ENCODE assay signal across 8 cellular contexts in genomic region chr19:41322451-41322850, GRCh38. TPM values are rescaled to one million over a fixed set of nuclear protein-coding genes. Genes with fewer than 3 reads are reported as not detected.
DNase-seq lines count a peak whose midpoint lies in the region; ATAC-seq, FAIRE-seq and TF ChIP-seq lines count a peak whose summit lies in the region.
"Had no signal": no experiment of that assay in that cellular context is flagged by ENCODE, and none has a peak within 500 bp of the region (broad histone marks: within the 10 kb centered on the region; RNA-seq: fewer than 3 reads in every experiment).

No MANE protein-coding gene starts in this region.

- H3K4me2 ChIP-seq in H1 (ENCODE audit: insufficient read depth in 1 of 2, low read depth in 2 of 2, low read length in 2 of 2), result no peak overlapping the region

- H3K23me2 ChIP-seq in H1 (ENCODE audit: low read depth, low read length), result peaks cover 17% of the 10 kb centered on the region

- H2BK15ac ChIP-seq in H1 (ENCODE audit: low read length), result peak overlapping the region; percentile 31; the same call in 1 of the 2 replicates

- no peak overlapping the region for H4K8ac ChIP-seq in H1 (ENCODE audit: extremely low read depth, insufficient read depth, low read length)

- TF ChIP-seq EP300 in H1 (IDR thresholded peaks at IDR 0.05; ENCODE audit: borderline replicate concordance in 1 of 2, low read depth in 2 of 2, low read length in 2 of 2), result no peak

- H2BK5ac ChIP-seq in H1 (ENCODE audit: low read depth, low read length), result no peak overlapping the region

- H3K14ac ChIP-seq in H1 (ENCODE audit: insufficient read length), result no peak overlapping the region

- ATAC-seq in GM18867 (IDR thresholded peaks at IDR 0.05; ENCODE audit: unreplicated experiment), result no peak

- no peak for TF ChIP-seq RAD21 in H1 (IDR thresholded peaks at IDR 0.05 in 1 of 2, conservative IDR thresholded peaks at IDR 0.05 in 1 of 2; ENCODE audit: low read depth in 2 of 2, low read length in 2 of 2)

- H3K56ac ChIP-seq in H1 (replicated peaks; ENCODE audit: insufficient read length, low read depth, low read length), result no peak overlapping the region

- CTCF ChIA-PET in RWPE1 (lab: Yijun Ruan, JAX) (interaction anchor here (0.8 kb wide), 1 partner anchor 19 kb away, joined by 3 read pairs; no protein-coding TSS in a partner anchor), H1 (lab: Charles Lee; ENCODE audit: partially characterized antibody) (interaction anchor here (0.6 to 2.5 kb wide), 18 partner anchors 9 to 104 kb away, joined by 3 to 15 read pairs (median 4); partner anchors contain the start of genes AXL, B9D2 and TGFB1)

- H3K36me3 ChIP-seq in H1 (ENCODE audit: control insufficient read depth in 2 of 4, insufficient read depth in 4 of 4, low read length in 3 of 4) (peaks cover 5 to 17% (median 9%) of the 10 kb centered on the region in 4 experiments; a peak in 6 of 8 replicates), skeletal muscle tissue (ENCODE audit: control insufficient read depth in 3 of 3, insufficient read depth in 3 of 3, low read length in 3 of 3) (peaks cover 34 to 48% (median 35%) of the 10 kb centered on the region in 3 donors), BE2C (peaks cover 19% of the 10 kb centered on the region)

- TF ChIP-seq CTCF in RWPE1 (conservative IDR thresholded peaks at IDR 0.05; ENCODE audit: low read depth), result no peak
- no peak for TF ChIP-seq CTCF in H1 (IDR thresholded peaks at IDR 0.05; ENCODE audit: control extremely low read depth in 1 of 3, insufficient read depth in 1 of 3, low read depth in 1 of 3, low read length in 3 of 3)
- TF ChIP-seq CTCF in BE2C (IDR thresholded peaks at IDR 0.05; ENCODE audit: low read depth, low read length), result no peak

- H2AK5ac ChIP-seq in H1 (ENCODE audit: low read depth, low read length), result no peak overlapping the region

- H3K4me1 ChIP-seq in H1 (replicated peaks in 1 of 4; ENCODE audit: control insufficient read depth in 3 of 4, insufficient read depth in 4 of 4, low read length in 3 of 4), result peaks cover 15 to 32% (median 17%) of the 10 kb centered on the region in 4 experiments
- H3K4me1 ChIP-seq in skeletal muscle tissue (ENCODE audit: control insufficient read depth in 3 of 3, insufficient read depth in 3 of 3, low read length in 3 of 3), result peaks cover 54 to 65% (median 63%) of the 10 kb centered on the region in 3 donors
- H3K4me1 ChIP-seq in BE2C, result peaks cover 54% of the 10 kb centered on the region

- no peak overlapping the region for H3K9ac ChIP-seq in H1 (replicated peaks in 1 of 4; ENCODE audit: extremely low read depth in 1 of 4, low read depth in 3 of 4, low read length in 3 of 4)
- H3K9ac ChIP-seq in skeletal muscle tissue (ENCODE audit: low read depth in 1 of 3, low read length in 3 of 3), result peak overlapping the region in 2 of 3 donors; percentile 20 to 64

- no peak overlapping the region for H2BK20ac ChIP-seq in H1 (ENCODE audit: low read length)

- 0 out of 2 replicates have a peak overlapping the region, but pooled peaks have one; percentile 4 for H2BK12ac ChIP-seq in H1 (ENCODE audit: low read depth, low read length)

- no peak overlapping the region for H3K4ac ChIP-seq in H1 (replicated peaks; ENCODE audit: insufficient read length, low read depth, low read length)

- no peaks in the 10 kb centered on the region for H3K79me2 ChIP-seq in H1 (ENCODE audit: control insufficient read depth in 1 of 2, insufficient read depth in 2 of 2, low read length in 2 of 2)

- H2AFZ ChIP-seq in H1 (ENCODE audit: low read length), result no peak overlapping the region

- peak overlapping the region; percentile 97 for H3K27ac ChIP-seq in RWPE1
- peak overlapping the region; percentile 17; the same call in 1 of the 2 replicates for H3K27ac ChIP-seq in H1 (ENCODE audit: low read depth, low read length)
- H3K27ac ChIP-seq in skeletal muscle tissue (ENCODE audit: low read depth, low read length), result peak overlapping the region; percentile 89
- H3K27ac ChIP-seq: VCaP had no signal

- POLR2A ChIA-PET in RWPE1 (lab: Yijun Ruan, JAX; ENCODE audit: low non-redundant PET), result no interaction called here
- POLR2A ChIA-PET in H1 (lab: Charles Lee; ENCODE audit: partially characterized antibody), result interaction anchor here (0.5 to 12.6 kb wide), 7 partner anchors 14 to 143 kb away, joined by 3 to 137 read pairs (median 4); partner anchors contain the start of gene CCDC97

- H3K9me3 ChIP-seq in H1 (ENCODE audit: insufficient read depth in 2 of 2, low read depth in 1 of 2, low read length in 1 of 2) (no peaks in the 10 kb centered on the region), skeletal muscle tissue (ENCODE audit: control insufficient read depth in 3 of 3, low read length in 3 of 3) (no peaks in the 10 kb centered on the region), BE2C (no peaks in the 10 kb centered on the region)

- peaks cover 0 to 6% (median 0%) of the 10 kb centered on the region in 4 experiments; a peak in 2 of 7 replicates for H3K27me3 ChIP-seq in H1 (replicated peaks in 1 of 4; ENCODE audit: control insufficient read depth in 3 of 4, extremely low read depth in 1 of 4, insufficient read depth in 3 of 4, low read length in 3 of 4)
- H3K27me3 ChIP-seq in skeletal muscle tissue (ENCODE audit: control insufficient read depth in 3 of 3, insufficient read depth in 3 of 3, low read length in 3 of 3), result no peaks in the 10 kb centered on the region
- H3K27me3 ChIP-seq in BE2C, result no peaks in the 10 kb centered on the region

- no peak overlapping the region for H3K18ac ChIP-seq in H1 (ENCODE audit: extremely low read depth, low read length)

- no peaks in the 10 kb centered on the region; the same call in 1 of the 2 replicates for H3K79me1 ChIP-seq in H1 (ENCODE audit: low read depth, low read length)

- no peak for TF ChIP-seq POLR2A in H1 (IDR thresholded peaks at IDR 0.05; ENCODE audit: control extremely low read depth in 1 of 2, low read depth in 2 of 2, low read length in 2 of 2)

- no peak overlapping the region for H4K5ac ChIP-seq in H1 (ENCODE audit: insufficient read length, low read depth, low read length)

- H4K91ac ChIP-seq in H1 (replicated peaks; ENCODE audit: insufficient read length, low read length), result no peak overlapping the region

- peaks cover 3 to 19% of the 10 kb centered on the region in 2 experiments for H4K20me1 ChIP-seq in H1 (replicated peaks in 1 of 2; ENCODE audit: control insufficient read depth in 1 of 2, insufficient read depth in 2 of 2, low read length in 2 of 2)

- H3K23ac ChIP-seq in H1 (ENCODE audit: insufficient read length), result no peak overlapping the region

- no peak overlapping the region for H2BK120ac ChIP-seq in H1 (replicated peaks; ENCODE audit: low read depth, low read length)

- 95% methylated on average over 10 of the region's 11 CpGs; no CpG with 5 or more reads in 1 of the 2 experiments for WGBS in H1 (ENCODE audit: extremely low coverage in 1 of 2, insufficient coverage in 1 of 2, insufficient read length in 1 of 2, insufficient replicate concordance in 2 of 2, low coverage in 1 of 2, low lambda C conversion rate in 2 of 2, missing lambda C conversion rate in 1 of 2), 2 experiments

- no peak overlapping the region for H3K4me3 ChIP-seq in H1 (ENCODE audit: extremely low read depth in 1 of 4, insufficient read depth in 2 of 4, low read depth in 3 of 4, low read length in 4 of 4)
- no peak overlapping the region for H3K4me3 ChIP-seq in skeletal muscle tissue (ENCODE audit: low read length in 3 of 3)
- no peak overlapping the region for H3K4me3 ChIP-seq in BE2C (ENCODE audit: low read depth, low read length)

- no peak for DNase-seq in RWPE1 (ENCODE audit: low spot score)
- no peak for DNase-seq in H1 (ENCODE audit: low read depth in 1 of 2, low spot score in 2 of 2)
- no peak for DNase-seq in OCI-M2 (lab: John Stamatoyannopoulos, UW; ENCODE audit: unreplicated experiment)
- no peak for DNase-seq in BE2C
- DNase-seq: NCI-H187 treated with DMSO at 0.1 percent for 48 hours had no signal

- no peak for FAIRE-seq in H1 (lab: Jason Lieb, UNC)

RNA-seq across cellular contexts. Expression of gene CCDC97, which starts 12.5 kb away (rescaled TPM):
- total RNA-seq in H1 (2021; fragmentation: NEBNext Ultra II Directional; extraction: Animal tissue kit (Norgen Biotek cat#: 25700)), result 21.1 and 27.1 TPM in 2 replicates
- 19.8 and 32.6 TPM in 2 replicates for polyA plus RNA-seq in H1 (2011; rRNA removed)
- polyA plus RNA-seq in H1 (2011; cell fraction: cytosol; rRNA removed), result 16.9 TPM
- polyA plus RNA-seq in H1 (2011; cell fraction: nucleus; rRNA removed), result 18.7 TPM
- polyA plus RNA-seq in H1 (2012, experiment 1 of 2), result 19.2 to 29.9 TPM (median 24.7 TPM) in 4 replicates
- polyA plus RNA-seq in H1 (2012, experiment 2 of 2), result 20.4 TPM
- polyA plus RNA-seq in H1 (2013, experiment 1 of 2), result 15.6 TPM
- 15.6 TPM for polyA plus RNA-seq in H1 (2013, experiment 2 of 2)
- 9.2 and 13.4 TPM in 2 replicates for polyA minus RNA-seq in H1 (2011; rRNA and poly(A)+ RNA removed)
- 11.4 TPM for polyA minus RNA-seq in H1 (2011; cell fraction: cytosol; rRNA and poly(A)+ RNA removed)
- polyA minus RNA-seq in H1 (2011; cell fraction: nucleus; rRNA and poly(A)+ RNA removed), result 13.0 TPM
- total RNA-seq in skeletal muscle tissue, result 8.9 TPM
- polyA plus RNA-seq in BE2C (2012; ENCODE audit: insufficient read depth, insufficient read length, low read depth), result 54.0 TPM

RNA-seq across cellular contexts. Expression of gene TGFB1, which starts 31.3 kb away (rescaled TPM):
- total RNA-seq in H1 (2021; fragmentation: NEBNext Ultra II Directional; extraction: Animal tissue kit (Norgen Biotek cat#: 25700)), result 10.6 and 12.2 TPM in 2 replicates
- 1.7 and 6.5 TPM in 2 replicates for polyA plus RNA-seq in H1 (2011; rRNA removed)
- polyA plus RNA-seq in H1 (2011; cell fraction: cytosol; rRNA removed), result 2.0 TPM
- 3.0 TPM for polyA plus RNA-seq in H1 (2011; cell fraction: nucleus; rRNA removed)
- polyA plus RNA-seq in H1 (2012, experiment 1 of 2), result 7.1 to 8.5 TPM (median 7.4 TPM) in 4 replicates
- polyA plus RNA-seq in H1 (2012, experiment 2 of 2), result 7.1 TPM
- 12.1 TPM for polyA plus RNA-seq in H1 (2013, experiment 1 of 2)
- 12.7 TPM for polyA plus RNA-seq in H1 (2013, experiment 2 of 2)
- polyA minus RNA-seq in H1 (2011; rRNA and poly(A)+ RNA removed), result 0.88 and 5.4 TPM in 2 replicates
- 8.4 TPM for polyA minus RNA-seq in H1 (2011; cell fraction: cytosol; rRNA and poly(A)+ RNA removed)
- polyA minus RNA-seq in H1 (2011; cell fraction: nucleus; rRNA and poly(A)+ RNA removed), result 2.1 TPM
- 3.1 TPM for total RNA-seq in skeletal muscle tissue
- 115 TPM for polyA plus RNA-seq in BE2C (2012; ENCODE audit: insufficient read depth, insufficient read length, low read depth)

RNA-seq across cellular contexts. Expression of gene B9D2, which starts 41.5 kb away (rescaled TPM):
- 4.9 and 5.0 TPM in 2 replicates for total RNA-seq in H1 (2021; fragmentation: NEBNext Ultra II Directional; extraction: Animal tissue kit (Norgen Biotek cat#: 25700))
- 6.3 and 9.0 TPM in 2 replicates for polyA plus RNA-seq in H1 (2011; rRNA removed)
- polyA plus RNA-seq in H1 (2011; cell fraction: cytosol; rRNA removed), result 4.7 TPM
- polyA plus RNA-seq in H1 (2011; cell fraction: nucleus; rRNA removed), result 5.1 TPM
- 4.9 to 6.4 TPM (median 5.6 TPM) in 4 replicates for polyA plus RNA-seq in H1 (2012, experiment 1 of 2)
- 4.2 TPM for polyA plus RNA-seq in H1 (2012, experiment 2 of 2)
- polyA plus RNA-seq in H1 (2013, experiment 1 of 2), result 2.8 TPM
- 3.0 TPM for polyA plus RNA-seq in H1 (2013, experiment 2 of 2)
- polyA minus RNA-seq in H1 (2011; rRNA and poly(A)+ RNA removed), result 0.80 and 1.3 TPM in 2 replicates
- polyA minus RNA-seq in H1 (2011; cell fraction: cytosol; rRNA and poly(A)+ RNA removed), result 3.4 TPM
- polyA minus RNA-seq in H1 (2011; cell fraction: nucleus; rRNA and poly(A)+ RNA removed), result 2.2 TPM
- 2.1 TPM for total RNA-seq in skeletal muscle tissue
- polyA plus RNA-seq in BE2C (2012; ENCODE audit: insufficient read depth, insufficient read length, low read depth), result 28.2 TPM

RNA-seq across cellular contexts. Expression of gene TMEM91, which starts 53.9 kb away (rescaled TPM):
- total RNA-seq in H1 (2021; fragmentation: NEBNext Ultra II Directional; extraction: Animal tissue kit (Norgen Biotek cat#: 25700)), result 4.2 and 5.3 TPM in 2 replicates
- 7.4 and 12.9 TPM in 2 replicates for polyA plus RNA-seq in H1 (2011; rRNA removed)
- polyA plus RNA-seq in H1 (2011; cell fraction: cytosol; rRNA removed), result 7.9 TPM
- polyA plus RNA-seq in H1 (2011; cell fraction: nucleus; rRNA removed), result 15.3 TPM
- polyA plus RNA-seq in H1 (2012, experiment 1 of 2), result 3.8 to 10.2 TPM (median 7.9 TPM) in 4 replicates
- 13.7 TPM for polyA plus RNA-seq in H1 (2012, experiment 2 of 2)
- 6.7 TPM for polyA plus RNA-seq in H1 (2013, experiment 1 of 2)
- polyA plus RNA-seq in H1 (2013, experiment 2 of 2), result 6.5 TPM
- polyA minus RNA-seq in H1 (2011; rRNA and poly(A)+ RNA removed), result 2.3 and 9.6 TPM in 2 replicates
- 2.7 TPM for polyA minus RNA-seq in H1 (2011; cell fraction: cytosol; rRNA and poly(A)+ RNA removed)
- polyA minus RNA-seq in H1 (2011; cell fraction: nucleus; rRNA and poly(A)+ RNA removed), result 3.8 TPM
- total RNA-seq in skeletal muscle tissue, result 2.1 TPM
- polyA plus RNA-seq in BE2C (2012; ENCODE audit: insufficient read depth, insufficient read length, low read depth), result 3.7 TPM

RNA-seq across cellular contexts. Expression of gene HNRNPUL1, which starts 58.3 kb away (rescaled TPM):
- 264 and 268 TPM in 2 replicates for total RNA-seq in H1 (2021; fragmentation: NEBNext Ultra II Directional; extraction: Animal tissue kit (Norgen Biotek cat#: 25700))
- 99.5 and 157 TPM in 2 replicates for polyA plus RNA-seq in H1 (2011; rRNA removed)
- polyA plus RNA-seq in H1 (2011; cell fraction: cytosol; rRNA removed), result 56.3 TPM
- polyA plus RNA-seq in H1 (2011; cell fraction: nucleus; rRNA removed), result 88.3 TPM
- polyA plus RNA-seq in H1 (2012, experiment 1 of 2), result 160 to 208 TPM (median 194 TPM) in 4 replicates
- polyA plus RNA-seq in H1 (2012, experiment 2 of 2), result 135 TPM
- 206 TPM for polyA plus RNA-seq in H1 (2013, experiment 1 of 2)
- polyA plus RNA-seq in H1 (2013, experiment 2 of 2), result 213 TPM
- 91.8 and 93.7 TPM in 2 replicates for polyA minus RNA-seq in H1 (2011; rRNA and poly(A)+ RNA removed)
- polyA minus RNA-seq in H1 (2011; cell fraction: cytosol; rRNA and poly(A)+ RNA removed), result 73.7 TPM
- polyA minus RNA-seq in H1 (2011; cell fraction: nucleus; rRNA and poly(A)+ RNA removed), result 84.1 TPM
- total RNA-seq in skeletal muscle tissue, result 68.4 TPM
- polyA plus RNA-seq in BE2C (2012; ENCODE audit: insufficient read depth, insufficient read length, low read depth), result 344 TPM

Comparison
In these comparisons a context has a peak if more than half of its experiments do, and no peak if none do; other contexts are left out.
1. H3K27ac ChIP-seq: peak in every context shown above with its lines; median percentile 97 in RWPE1; 89 in skeletal muscle tissue; 17 in H1.
2. H3K9ac ChIP-seq: peak in skeletal muscle tissue (2 of 3); none in H1 (0 of 4).